Comparison of ENCODE assay signal across 1 cellular context in the genomic region with DNA sequence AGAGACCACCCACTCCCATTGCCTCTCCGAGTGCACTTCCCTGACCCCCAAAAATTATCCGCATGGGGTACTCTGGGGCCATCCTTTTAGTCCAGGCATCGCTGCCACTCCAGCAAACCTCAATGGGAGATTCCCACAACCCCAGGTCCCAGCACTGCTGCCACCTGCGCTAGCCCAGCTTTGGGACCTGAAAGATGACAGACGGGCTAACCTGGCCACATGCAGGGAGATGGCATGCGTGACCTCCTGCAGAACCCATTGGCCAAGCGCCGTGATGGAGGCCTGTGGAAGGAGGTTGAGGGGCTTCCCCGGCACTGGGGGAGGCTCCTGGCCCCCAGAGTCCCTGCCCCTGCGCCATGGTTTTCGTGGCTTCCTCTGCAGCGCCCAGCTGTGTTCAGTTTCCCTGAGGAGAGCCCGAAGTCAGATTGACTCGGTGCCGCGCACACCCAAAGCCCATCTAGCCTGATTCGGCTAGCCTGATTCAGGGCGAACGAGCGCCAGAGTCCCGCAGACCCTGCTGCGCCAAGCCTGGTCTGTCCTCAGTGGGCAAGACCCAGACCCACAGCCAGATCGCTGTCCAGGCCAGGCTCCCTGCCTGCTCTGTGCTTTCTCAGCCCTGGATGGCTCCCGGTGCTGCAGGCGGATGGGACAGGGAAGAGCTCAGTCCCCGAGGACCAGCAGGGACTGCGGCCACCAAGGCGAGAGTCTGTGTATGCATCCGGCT.
TF ChIP-seq lines count a peak whose summit lies in the region.

No MANE protein-coding gene starts in this region.

TF ChIP-seq in GM12878, 131 proteins besides CTCF, POLR2A, EP300 and RAD21 (continued from another document):
- TF ChIP-seq ZBTB11 (CRISPR knock-in tag; IDR thresholded peaks at IDR 0.05) (no peak), BMI1 (IDR thresholded peaks at IDR 0.05; ENCODE audit: borderline replicate concordance) (no peak), EZH2 (IDR thresholded peaks at IDR 0.05; ENCODE audit: borderline replicate concordance, control insufficient read depth, low read depth, low read length) (0 out of 2 replicates have a peak, but pooled peaks have one; percentile 82), ATF7 (IDR thresholded peaks at IDR 0.05; ENCODE audit: low read depth) (no peak), TCF7 (IDR thresholded peaks at IDR 0.05; ENCODE audit: borderline replicate concordance) (no peak)
